16 cellular contexts compared by ENCODE assay signal in genomic region chr1:92123868-92124267, GRCh38. TPM values are rescaled to one million over a fixed set of nuclear protein-coding genes. Genes with fewer than 3 reads are reported as not detected.
DNase-seq lines count a peak whose midpoint lies in the region; ATAC-seq, FAIRE-seq and TF ChIP-seq lines count a peak whose summit lies in the region.
"Had no signal": no experiment of that assay in that cellular context is flagged by ENCODE, and none has a peak within 500 bp of the region (broad histone marks: within the 10 kb centered on the region; RNA-seq: fewer than 3 reads in every experiment).

No MANE protein-coding gene starts in this region.

- peaks cover 0 to 5% (median 0%) of the 10 kb centered on the region in 7 donors for H3K9me3 Mint-ChIP-seq in CD4-positive, CD25-positive, alpha-beta regulatory T cell
- H3K9me3 Mint-ChIP-seq: H9 had no signal

- H3K27ac Mint-ChIP-seq in CD4-positive, CD25-positive, alpha-beta regulatory T cell = peak overlapping the region in 1 of 3 donors; percentile 28
- H3K27ac Mint-ChIP-seq in T-helper 17 cell = no peak overlapping the region

- 34 to 47% (median 37%) methylated on average over 3 of the region's 3 CpGs for WGBS in psoas muscle, 3 donors

- H3K4me3 ChIP-seq in A673 (ENCODE audit: low read depth, low read length, poor library complexity, severe bottlenecking) (no peak overlapping the region), choroid plexus epithelial cell (ENCODE audit: low read depth, low read length) (no peak overlapping the region), psoas muscle (no peak overlapping the region), WERI-Rb-1 (ENCODE audit: low read depth, low read length) (no peak overlapping the region)
- H3K4me3 ChIP-seq in CD4-positive, CD25-positive, alpha-beta regulatory T cell (ENCODE audit: low read depth, low read length) = peak overlapping the region; percentile 56
- H3K4me3 ChIP-seq: transverse colon had no signal

- intact Hi-C loops in A673 (cut with micrococcal nuclease; ENCODE audit: unreplicated experiment) = no loop called here
- intact Hi-C loops in psoas muscle (cut with DNase I) = no loop called here

- TF ChIP-seq CTCF in A673 (conservative IDR thresholded peaks at IDR 0.05; ENCODE audit: low read depth, low read length) (no peak), choroid plexus epithelial cell (conservative IDR thresholded peaks at IDR 0.05; ENCODE audit: low read depth, low read length) (no peak), D721Med (IDR thresholded peaks at IDR 0.05; ENCODE audit: insufficient read depth, missing control alignments) (no peak), psoas muscle (IDR thresholded peaks at IDR 0.05) (no peak), WERI-Rb-1 (IDR thresholded peaks at IDR 0.05; ENCODE audit: low read depth, low read length) (no peak)

- CTCF ChIA-PET in A673 (lab: Charles Lee) = no interaction called here

- no peak for FAIRE-seq in D721Med (lab: Jason Lieb, UNC)

- H3K4me3 Mint-ChIP-seq in CD4-positive, CD25-positive, alpha-beta regulatory T cell = peak overlapping the region; percentile 12 to 79 (median 50)
- peak overlapping the region; percentile 13 for H3K4me3 Mint-ChIP-seq in T-helper 17 cell
- H3K4me3 Mint-ChIP-seq: H9 had no signal

- no peak overlapping the region for H3K27ac ChIP-seq in A673 (ENCODE audit: low read depth, low read length, poor library complexity, severe bottlenecking)
- no peak overlapping the region for H3K27ac ChIP-seq in CD4-positive, CD25-positive, alpha-beta regulatory T cell (ENCODE audit: insufficient read depth, low read length, poor library complexity, severe bottlenecking)
- no peak overlapping the region for H3K27ac ChIP-seq in psoas muscle
- H3K27ac ChIP-seq in WERI-Rb-1 = no peak overlapping the region
- H3K27ac ChIP-seq: foreskin keratinocyte, transverse colon had no signal

- H3K36me3 ChIP-seq in A673 (ENCODE audit: insufficient read depth, low read length, poor library complexity, severe bottlenecking) = no peaks in the 10 kb centered on the region
- no peaks in the 10 kb centered on the region for H3K36me3 ChIP-seq in CD4-positive, CD25-positive, alpha-beta regulatory T cell (ENCODE audit: control insufficient read depth, insufficient read depth, low read length)
- peaks cover 0 to 6% of the 10 kb centered on the region in 2 donors for H3K36me3 ChIP-seq in psoas muscle (ENCODE audit: insufficient read depth in 1 of 2, low read depth in 1 of 2)
- H3K36me3 ChIP-seq in WERI-Rb-1 = no peaks in the 10 kb centered on the region
- H3K36me3 ChIP-seq: BE2C, transverse colon had no signal

- BruUV-seq in A673 (replicated peaks; lab: Mats Ljungman, UMichigan) = no TSS peak

- no peaks in the 10 kb centered on the region for H3K36me3 Mint-ChIP-seq in CD4-positive, CD25-positive, alpha-beta regulatory T cell
- H3K36me3 Mint-ChIP-seq in T-helper 17 cell (ENCODE audit: low read depth) = peaks cover 7% of the 10 kb centered on the region

- H3K27me3 Mint-ChIP-seq in CD4-positive, CD25-positive, alpha-beta regulatory T cell = no peaks in the 10 kb centered on the region
- no peaks in the 10 kb centered on the region for H3K27me3 Mint-ChIP-seq in T-helper 17 cell

- peaks cover 3 to 17% (median 10%) of the 10 kb centered on the region in 4 donors for H3K4me1 Mint-ChIP-seq in CD4-positive, CD25-positive, alpha-beta regulatory T cell
- H3K4me1 Mint-ChIP-seq in T-helper 17 cell = peaks cover 7% of the 10 kb centered on the region
- H3K4me1 Mint-ChIP-seq: H9 had no signal

- H3K9me3 ChIP-seq in A673 (ENCODE audit: low read depth, low read length, poor library complexity, severe bottlenecking) (no peaks in the 10 kb centered on the region), T-helper 17 cell (ENCODE audit: control insufficient read depth, low read length, poor library complexity, severe bottlenecking) (no peaks in the 10 kb centered on the region), psoas muscle (no peaks in the 10 kb centered on the region), WERI-Rb-1 (ENCODE audit: severe bottlenecking) (no peaks in the 10 kb centered on the region)
- H3K9me3 ChIP-seq in CD4-positive, CD25-positive, alpha-beta regulatory T cell (ENCODE audit: control insufficient read depth in 2 of 2, low read length in 2 of 2) = no peaks in the 10 kb centered on the region
- H3K9me3 ChIP-seq: BE2C, transverse colon had no signal

- ATAC-seq in CD4-positive, CD25-positive, alpha-beta regulatory T cell (ENCODE audit: low read depth in 2 of 2) = peak in 1 of 2 donors; percentile 16
- ATAC-seq in T-helper 17 cell (no peak), psoas muscle (no peak)
- ATAC-seq: foreskin keratinocyte, left cardiac atrium had no signal

- DNase-seq in A673 (ENCODE audit: low spot score) = peak; percentile 58
- peak in 2 of 3 donors; percentile 1 to 33 for DNase-seq in CD4-positive, CD25-positive, alpha-beta regulatory T cell
- no peak for DNase-seq in T-helper 17 cell
- peak; percentile 7 for DNase-seq in choroid plexus epithelial cell (ENCODE audit: low read depth)
- no peak for DNase-seq in D721Med (ENCODE audit: insufficient read length, low spot score)
- no peak for DNase-seq in psoas muscle
- DNase-seq in WERI-Rb-1 = no peak
- DNase-seq: BE2C; central memory CD4-positive, alpha-beta T cell; foreskin keratinocyte; H9; left cardiac atrium; NCI-H1436; transverse colon had no signal

- H3K4me1 ChIP-seq in A673 (ENCODE audit: insufficient read depth, low read length, poor library complexity, severe bottlenecking) (peaks cover 14% of the 10 kb centered on the region), psoas muscle (no peaks in the 10 kb centered on the region)
- H3K4me1 ChIP-seq in CD4-positive, CD25-positive, alpha-beta regulatory T cell (ENCODE audit: control insufficient read depth, insufficient read depth, low read length, poor library complexity, severe bottlenecking) = no peaks in the 10 kb centered on the region
- H3K4me1 ChIP-seq: BE2C, foreskin keratinocyte, transverse colon had no signal

- H3K27me3 ChIP-seq in A673 (replicated peaks; ENCODE audit: insufficient read depth, low read depth, low read length, poor library complexity) (no peaks in the 10 kb centered on the region), psoas muscle (ENCODE audit: insufficient read depth in 3 of 3, low read length in 2 of 3) (no peaks in the 10 kb centered on the region), WERI-Rb-1 (ENCODE audit: insufficient read depth, low read depth, severe bottlenecking) (no peaks in the 10 kb centered on the region)
- H3K27me3 ChIP-seq in CD4-positive, CD25-positive, alpha-beta regulatory T cell (ENCODE audit: control insufficient read depth, insufficient read depth, low read length) = no peaks in the 10 kb centered on the region
- H3K27me3 ChIP-seq: BE2C, foreskin keratinocyte, transverse colon had no signal

- POLR2A ChIA-PET in A673 (lab: Charles Lee; ENCODE audit: low non-redundant PET) = no interaction called here

RNA-seq across cellular contexts. Expression of gene BTBD8, which starts 43.7 kb away (rescaled TPM):
- total RNA-seq in A673 (2021) (1.4 and 3.1 TPM in 2 replicates), T-helper 17 cell (1 to 10 TPM; 1.8 to 3.7 TPM), psoas muscle (1 to 10 TPM in 3 of 4 donors, under 1 TPM in 1; 0.46 to 4.3 (median 2.7) TPM)
- total RNA-seq in CD4-positive, CD25-positive, alpha-beta regulatory T cell = 1.9 TPM
- polyA plus RNA-seq in CD4-positive, CD25-positive, alpha-beta regulatory T cell = under 1 TPM in 3 of 4 donors, not detected in 1; 0.65 to 0.87 (median 0.67) TPM
- polyA plus RNA-seq in psoas muscle = under 1 TPM; 0.31 to 0.61 (median 0.53) TPM

RNA-seq across cellular contexts. Expression of gene SETSIP, which starts 48.7 kb away (rescaled TPM):
- total RNA-seq in A673 (2021) = 0.47 TPM in 1 of 2 replicates, not detected in the other
- not detected for total RNA-seq in CD4-positive, CD25-positive, alpha-beta regulatory T cell
- polyA plus RNA-seq in CD4-positive, CD25-positive, alpha-beta regulatory T cell = not detected
- not detected for total RNA-seq in T-helper 17 cell
- not detected for total RNA-seq in psoas muscle
- not detected for polyA plus RNA-seq in psoas muscle
- total RNA-seq: left cardiac atrium, omental fat pad, transverse colon had no signal
- polyA plus RNA-seq: adipose tissue, foreskin keratinocyte had no signal

Comparison
In these comparisons a context has a peak if more than half of its experiments do, and no peak if none do; other contexts are left out.
1. DNase-seq: peak in A673 (single experiment), CD4-positive, CD25-positive, alpha-beta regulatory T cell (2 of 3) and choroid plexus epithelial cell (single experiment); none in T-helper 17 cell (0 of 3), D721Med (single experiment), psoas muscle (0 of 2) and WERI-Rb-1 (single experiment).